Comparison of ENCODE assay signal across 11 cellular contexts in genomic region chr15:80568298-80568697, GRCh38.
A peak's percentile ranks its signal among the peaks of the same experiment; 100 is the strongest.
DNase-seq lines count a peak whose midpoint lies in the region; ATAC-seq and TF ChIP-seq lines count a peak whose summit lies in the region.
"Had no signal": no experiment of that assay in that cellular context is flagged by ENCODE, and none has a peak within 500 bp of the region (broad histone marks: within the 10 kb centered on the region; RNA-seq: fewer than 3 reads in every experiment).

No MANE protein-coding gene starts in this region.

- H2BK12ac ChIP-seq in mesenchymal stem cell (ENCODE audit: low read length in 2 of 2) = no peak overlapping the region

- H2BK15ac ChIP-seq in mesenchymal stem cell (ENCODE audit: low read depth, poor library complexity, severe bottlenecking) = no peak overlapping the region

- H3K14ac ChIP-seq in mesenchymal stem cell (ENCODE audit: low read length in 2 of 2) = no peak overlapping the region

- 74% methylated on average over 6 of the region's 8 CpGs for WGBS in mesenchymal stem cell

- ATAC-seq in GM21526 (IDR thresholded peaks at IDR 0.05; ENCODE audit: low FRiP score, unreplicated experiment) (no peak), GM19023 (IDR thresholded peaks at IDR 0.05; ENCODE audit: unreplicated experiment) (no peak)

- TF ChIP-seq CTCF in LNCaP clone FGC (IDR thresholded peaks at IDR 0.05; ENCODE audit: control insufficient read depth, extremely low read depth, insufficient read depth) (0 out of 2 replicates have a peak, but pooled peaks have one; percentile 2), choroid plexus epithelial cell (conservative IDR thresholded peaks at IDR 0.05; ENCODE audit: low read depth, low read length) (no peak), colonic mucosa (IDR thresholded peaks at IDR 0.05) (no peak)

- no peak overlapping the region for H3K4me2 ChIP-seq in mesenchymal stem cell (ENCODE audit: low read length, poor library complexity, severe bottlenecking)

- H3K9ac ChIP-seq in mesenchymal stem cell (ENCODE audit: low read length) (peak overlapping the region; percentile 56), colonic mucosa (ENCODE audit: low read depth in 2 of 2, low read length in 2 of 2) (no peak overlapping the region)

- H2BK5ac ChIP-seq in mesenchymal stem cell (ENCODE audit: low read depth, low read length, poor library complexity, severe bottlenecking) = no peak overlapping the region

- no peak overlapping the region for H3K4ac ChIP-seq in mesenchymal stem cell (ENCODE audit: low read depth in 1 of 2, low read length in 2 of 2)

- H3K27ac ChIP-seq in mesenchymal stem cell (ENCODE audit: low read length, poor library complexity, severe bottlenecking) = no peak overlapping the region
- no peak overlapping the region for H3K27ac ChIP-seq in colonic mucosa

- no peak overlapping the region for H2BK120ac ChIP-seq in mesenchymal stem cell (ENCODE audit: low read depth, low read length)

- H3K4me3 ChIP-seq in LNCaP clone FGC (ENCODE audit: low read depth, low read length) = no peak overlapping the region
- no peak overlapping the region for H3K4me3 ChIP-seq in choroid plexus epithelial cell (ENCODE audit: low read depth, low read length)
- H3K4me3 ChIP-seq in mesenchymal stem cell (ENCODE audit: insufficient read depth in 1 of 2, low read depth in 1 of 2, low read length in 2 of 2) = no peak overlapping the region
- H3K4me3 ChIP-seq in colonic mucosa = no peak overlapping the region

- no peak overlapping the region for H4K8ac ChIP-seq in mesenchymal stem cell (ENCODE audit: low read length)

- DNase-seq in AG20443 (ENCODE audit: low spot score) = peak; percentile 57
- DNase-seq in LNCaP clone FGC (ENCODE audit: low read depth) = no peak
- peak; percentile 64 for DNase-seq in choroid plexus epithelial cell (ENCODE audit: low read depth)
- DNase-seq in mesenchymal stem cell = peak; percentile 36
- DNase-seq in OCI-M2 (lab: John Stamatoyannopoulos, UW; ENCODE audit: unreplicated experiment) = no peak
- DNase-seq in colonic mucosa = no peak
- DNase-seq: activated CD4-positive, alpha-beta T cell treated with anti-CD3 and anti-CD28 coated beads, Interleukin-2, amount 50 U/mL, for 1 hour; stimulated activated CD4-positive, alpha-beta T cell treated with anti-CD3 and anti-CD28 coated beads, Interleukin-4, amount 100 ng/mL, for 1 hour had no signal

- H2AK5ac ChIP-seq in mesenchymal stem cell (ENCODE audit: low read length, severe bottlenecking) = no peak overlapping the region

- H3K79me1 ChIP-seq in mesenchymal stem cell (replicated peaks; ENCODE audit: low read length, poor library complexity, severe bottlenecking) = no peaks in the 10 kb centered on the region

- no peak overlapping the region for H3K23ac ChIP-seq in mesenchymal stem cell (ENCODE audit: low read length in 2 of 2)

- peaks cover 9% of the 10 kb centered on the region for H3K4me1 ChIP-seq in mesenchymal stem cell (ENCODE audit: control insufficient read depth, insufficient read depth, low read depth, low read length)
- no peaks in the 10 kb centered on the region for H3K4me1 ChIP-seq in colonic mucosa
- H3K4me1 ChIP-seq: Caco-2 had no signal

- H3K9me3 ChIP-seq in mesenchymal stem cell (ENCODE audit: control insufficient read depth, low read length) (no peaks in the 10 kb centered on the region), colonic mucosa (no peaks in the 10 kb centered on the region)
- H3K9me3 ChIP-seq: Caco-2 had no signal

- intact Hi-C loops in colonic mucosa (cut with DNase I) = loop anchor here (5.0 kb wide), 1 partner anchor 111 kb away; no protein-coding TSS in a partner anchor

- H2AFZ ChIP-seq in mesenchymal stem cell (ENCODE audit: low read depth, low read length) = no peak overlapping the region

- H3K36me3 ChIP-seq in mesenchymal stem cell (ENCODE audit: control insufficient read depth in 1 of 2, insufficient read depth in 2 of 2, low read depth in 1 of 2, low read length in 2 of 2) = peaks cover 29 to 35% of the 10 kb centered on the region in 2 experiments
- H3K36me3 ChIP-seq in colonic mucosa = no peaks in the 10 kb centered on the region

- H4K91ac ChIP-seq in mesenchymal stem cell (ENCODE audit: low read length) = no peak overlapping the region

- H3K27me3 ChIP-seq in mesenchymal stem cell (ENCODE audit: control insufficient read depth in 1 of 2, insufficient read depth in 1 of 2, low read length in 2 of 2) (no peaks in the 10 kb centered on the region), colonic mucosa (no peaks in the 10 kb centered on the region)

- no peak overlapping the region for H3K18ac ChIP-seq in mesenchymal stem cell (ENCODE audit: low read depth in 1 of 2, low read length in 2 of 2)

Comparison
In these comparisons a context has a peak if more than half of its experiments do, and no peak if none do; other contexts are left out.
1. DNase-seq: peak in AG20443 (single experiment), choroid plexus epithelial cell (single experiment) and mesenchymal stem cell (single experiment); none in LNCaP clone FGC (single experiment), OCI-M2 (single experiment) and colonic mucosa (single experiment).